In the genomic region with DNA sequence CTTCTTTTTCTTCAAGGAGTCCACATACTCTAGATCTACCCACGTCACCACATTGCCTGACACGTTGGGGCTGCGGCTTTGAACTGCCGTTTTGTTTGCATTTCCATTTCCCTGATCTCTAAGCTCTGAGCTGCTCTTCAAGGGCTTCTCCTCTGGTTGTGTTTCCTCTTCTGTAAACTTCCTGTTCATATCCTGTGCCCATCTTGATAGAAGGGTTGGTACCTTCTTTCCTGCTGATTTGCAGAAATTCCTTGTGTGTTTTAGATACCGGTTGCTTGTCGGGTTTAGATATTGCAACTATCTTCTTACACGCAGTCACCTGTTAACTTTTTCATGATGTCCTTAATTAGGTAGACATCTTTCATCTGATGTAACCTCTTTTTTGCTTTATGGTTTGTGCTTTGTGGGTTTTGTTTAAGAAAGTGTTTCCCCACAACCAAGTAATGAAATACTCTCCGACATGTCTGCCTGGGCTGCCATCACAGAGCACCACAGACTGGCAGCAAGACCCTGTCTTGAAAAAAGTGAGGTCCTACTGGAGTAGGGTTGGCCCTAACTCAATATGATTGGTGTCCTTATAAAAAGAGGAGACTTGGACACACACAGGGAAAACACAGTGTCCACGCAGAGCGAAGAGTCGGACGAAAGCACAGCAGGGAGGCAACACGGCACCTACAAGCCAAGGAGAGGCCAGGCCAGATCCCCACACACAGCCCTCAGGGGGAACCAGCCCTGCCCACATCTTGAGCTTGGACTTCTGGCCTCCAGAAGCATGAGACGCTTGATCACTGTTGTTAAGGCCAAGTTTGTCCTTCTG, we compare ENCODE assay signal across 1 cellular context.
TF ChIP-seq lines count a peak whose summit lies in the region.

No MANE protein-coding gene starts in this region.

TF ChIP-seq in HepG2, 621 proteins besides CTCF, POLR2A, EP300 and RAD21 (continued from another document and continues in another):
- no peak for TF ChIP-seq FOXJ3 (CRISPR knock-in tag; IDR thresholded peaks at IDR 0.05; ENCODE audit: borderline replicate concordance)
- TF ChIP-seq NRL (CRISPR knock-in tag; IDR thresholded peaks at IDR 0.05; ENCODE audit: borderline replicate concordance): no peak
- TF ChIP-seq ZNF546 (CRISPR knock-in tag; conservative IDR thresholded peaks at IDR 0.05): no peak
- TF ChIP-seq GRHL1 (CRISPR knock-in tag; conservative IDR thresholded peaks at IDR 0.05): no peak
- TF ChIP-seq MXD3 (CRISPR knock-in tag; IDR thresholded peaks at IDR 0.05): no peak
- no peak for TF ChIP-seq SOX6 (IDR thresholded peaks at IDR 0.05)
- TF ChIP-seq SOX6 (CRISPR knock-in tag; IDR thresholded peaks at IDR 0.05): peak; percentile 75
- TF ChIP-seq, protein P1, sequence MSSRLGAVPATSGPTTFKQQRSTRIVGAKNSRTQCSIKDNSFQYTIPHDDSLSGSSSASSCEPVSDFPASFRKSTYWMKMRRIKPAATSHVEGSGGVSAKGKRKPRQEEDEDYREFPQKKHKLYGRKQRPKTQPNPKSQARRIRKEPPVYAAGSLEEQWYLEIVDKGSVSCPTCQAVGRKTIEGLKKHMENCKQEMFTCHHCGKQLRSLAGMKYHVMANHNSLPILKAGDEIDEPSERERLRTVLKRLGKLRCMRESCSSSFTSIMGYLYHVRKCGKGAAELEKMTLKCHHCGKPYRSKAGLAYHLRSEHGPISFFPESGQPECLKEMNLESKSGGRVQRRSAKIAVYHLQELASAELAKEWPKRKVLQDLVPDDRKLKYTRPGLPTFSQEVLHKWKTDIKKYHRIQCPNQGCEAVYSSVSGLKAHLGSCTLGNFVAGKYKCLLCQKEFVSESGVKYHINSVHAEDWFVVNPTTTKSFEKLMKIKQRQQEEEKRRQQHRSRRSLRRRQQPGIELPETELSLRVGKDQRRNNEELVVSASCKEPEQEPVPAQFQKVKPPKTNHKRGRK (CRISPR knock-in tag; IDR thresholded peaks at IDR 0.05): no peak
- no peak for TF ChIP-seq PCBP1 (IDR thresholded peaks at IDR 0.05; ENCODE audit: borderline replicate concordance, low read depth, low read length)
- no peak for TF ChIP-seq RBM22 (optimal IDR thresholded peaks at IDR 0.05; ENCODE audit: low read length)
- peak; percentile 65 for TF ChIP-seq KDM6A (CRISPR knock-in tag; IDR thresholded peaks at IDR 0.05; ENCODE audit: low read depth)
- TF ChIP-seq SIX4 (CRISPR knock-in tag; IDR thresholded peaks at IDR 0.05): no peak
- no peak for TF ChIP-seq PHB2 (IDR thresholded peaks at IDR 0.05; ENCODE audit: partially characterized antibody)
- 0 out of 2 replicates have a peak, but pooled peaks have one; percentile 11 for TF ChIP-seq PHF8 (CRISPR knock-in tag; IDR thresholded peaks at IDR 0.05)
- no peak for TF ChIP-seq ZFP36L1 (CRISPR knock-in tag; IDR thresholded peaks at IDR 0.05)
- TF ChIP-seq EHMT2 (IDR thresholded peaks at IDR 0.05; ENCODE audit: borderline replicate concordance, low read depth, low read length): no peak
- TF ChIP-seq SRSF4 (IDR thresholded peaks at IDR 0.05; ENCODE audit: low read depth, low read length, poor library complexity, severe bottlenecking): no peak
- TF ChIP-seq, protein P2, sequence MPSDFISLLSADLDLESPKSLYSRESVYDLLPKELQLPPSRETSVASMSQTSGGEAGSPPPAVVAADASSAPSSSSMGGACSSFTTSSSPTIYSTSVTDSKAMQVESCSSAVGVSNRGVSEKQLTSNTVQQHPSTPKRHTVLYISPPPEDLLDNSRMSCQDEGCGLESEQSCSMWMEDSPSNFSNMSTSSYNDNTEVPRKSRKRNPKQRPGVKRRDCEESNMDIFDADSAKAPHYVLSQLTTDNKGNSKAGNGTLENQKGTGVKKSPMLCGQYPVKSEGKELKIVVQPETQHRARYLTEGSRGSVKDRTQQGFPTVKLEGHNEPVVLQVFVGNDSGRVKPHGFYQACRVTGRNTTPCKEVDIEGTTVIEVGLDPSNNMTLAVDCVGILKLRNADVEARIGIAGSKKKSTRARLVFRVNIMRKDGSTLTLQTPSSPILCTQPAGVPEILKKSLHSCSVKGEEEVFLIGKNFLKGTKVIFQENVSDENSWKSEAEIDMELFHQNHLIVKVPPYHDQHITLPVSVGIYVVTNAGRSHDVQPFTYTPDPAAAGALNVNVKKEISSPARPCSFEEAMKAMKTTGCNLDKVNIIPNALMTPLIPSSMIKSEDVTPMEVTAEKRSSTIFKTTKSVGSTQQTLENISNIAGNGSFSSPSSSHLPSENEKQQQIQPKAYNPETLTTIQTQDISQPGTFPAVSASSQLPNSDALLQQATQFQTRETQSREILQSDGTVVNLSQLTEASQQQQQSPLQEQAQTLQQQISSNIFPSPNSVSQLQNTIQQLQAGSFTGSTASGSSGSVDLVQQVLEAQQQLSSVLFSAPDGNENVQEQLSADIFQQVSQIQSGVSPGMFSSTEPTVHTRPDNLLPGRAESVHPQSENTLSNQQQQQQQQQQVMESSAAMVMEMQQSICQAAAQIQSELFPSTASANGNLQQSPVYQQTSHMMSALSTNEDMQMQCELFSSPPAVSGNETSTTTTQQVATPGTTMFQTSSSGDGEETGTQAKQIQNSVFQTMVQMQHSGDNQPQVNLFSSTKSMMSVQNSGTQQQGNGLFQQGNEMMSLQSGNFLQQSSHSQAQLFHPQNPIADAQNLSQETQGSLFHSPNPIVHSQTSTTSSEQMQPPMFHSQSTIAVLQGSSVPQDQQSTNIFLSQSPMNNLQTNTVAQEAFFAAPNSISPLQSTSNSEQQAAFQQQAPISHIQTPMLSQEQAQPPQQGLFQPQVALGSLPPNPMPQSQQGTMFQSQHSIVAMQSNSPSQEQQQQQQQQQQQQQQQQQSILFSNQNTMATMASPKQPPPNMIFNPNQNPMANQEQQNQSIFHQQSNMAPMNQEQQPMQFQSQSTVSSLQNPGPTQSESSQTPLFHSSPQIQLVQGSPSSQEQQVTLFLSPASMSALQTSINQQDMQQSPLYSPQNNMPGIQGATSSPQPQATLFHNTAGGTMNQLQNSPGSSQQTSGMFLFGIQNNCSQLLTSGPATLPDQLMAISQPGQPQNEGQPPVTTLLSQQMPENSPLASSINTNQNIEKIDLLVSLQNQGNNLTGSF (CRISPR knock-in tag; IDR thresholded peaks at IDR 0.05): no peak
- TF ChIP-seq STAT6 (CRISPR knock-in tag; IDR thresholded peaks at IDR 0.05; ENCODE audit: borderline replicate concordance): no peak
- no peak for TF ChIP-seq ZNF224 (CRISPR knock-in tag; IDR thresholded peaks at IDR 0.05)
- TF ChIP-seq AGO1 (IDR thresholded peaks at IDR 0.05; ENCODE audit: low read depth, low read length, poor library complexity, severe bottlenecking): no peak
- no peak for TF ChIP-seq AHR (CRISPR knock-in tag; IDR thresholded peaks at IDR 0.05)
- peak; percentile 77; the same call in 1 of the 2 replicates for TF ChIP-seq GATA4 (IDR thresholded peaks at IDR 0.05; ENCODE audit: borderline replicate concordance, low read depth)
- TF ChIP-seq, protein P3, sequence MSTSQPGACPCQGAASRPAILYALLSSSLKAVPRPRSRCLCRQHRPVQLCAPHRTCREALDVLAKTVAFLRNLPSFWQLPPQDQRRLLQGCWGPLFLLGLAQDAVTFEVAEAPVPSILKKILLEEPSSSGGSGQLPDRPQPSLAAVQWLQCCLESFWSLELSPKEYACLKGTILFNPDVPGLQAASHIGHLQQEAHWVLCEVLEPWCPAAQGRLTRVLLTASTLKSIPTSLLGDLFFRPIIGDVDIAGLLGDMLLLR (CRISPR knock-in tag; IDR thresholded peaks at IDR 0.05): no peak
- TF ChIP-seq ZNF138 (CRISPR knock-in tag; IDR thresholded peaks at IDR 0.05; ENCODE audit: low read depth): no peak
- no peak for TF ChIP-seq DBP (CRISPR knock-in tag; IDR thresholded peaks at IDR 0.05; ENCODE audit: not compliant biosample characterization)
- no peak for TF ChIP-seq ZNF44 (CRISPR knock-in tag; IDR thresholded peaks at IDR 0.05)
- no peak for TF ChIP-seq ZNF564 (CRISPR knock-in tag; IDR thresholded peaks at IDR 0.05)
- no peak for TF ChIP-seq KDM5A (IDR thresholded peaks at IDR 0.05; ENCODE audit: borderline replicate concordance, low read length)
- TF ChIP-seq MIXL1 (CRISPR knock-in tag; IDR thresholded peaks at IDR 0.05): peak; percentile 77
- TF ChIP-seq ZBTB37 (CRISPR knock-in tag; IDR thresholded peaks at IDR 0.05): no peak
- TF ChIP-seq KDM1A (CRISPR knock-in tag; IDR thresholded peaks at IDR 0.05): peak; percentile 81
- no peak for TF ChIP-seq NKX3-1 (CRISPR knock-in tag; IDR thresholded peaks at IDR 0.05)
- TF ChIP-seq CHD2 (IDR thresholded peaks at IDR 0.05; ENCODE audit: low read depth, low read length): no peak
- TF ChIP-seq MXI1 (IDR thresholded peaks at IDR 0.05; ENCODE audit: borderline replicate concordance, low read depth, low read length): no peak
- TF ChIP-seq ZNF737 (CRISPR knock-in tag; IDR thresholded peaks at IDR 0.05; ENCODE audit: borderline replicate concordance): no peak
- TF ChIP-seq BATF2 (CRISPR knock-in tag; IDR thresholded peaks at IDR 0.05): no peak
- peak; percentile 74; the same call in 1 of the 2 replicates for TF ChIP-seq GATAD2A (CRISPR knock-in tag; IDR thresholded peaks at IDR 0.05)
- TF ChIP-seq FOXK2 (IDR thresholded peaks at IDR 0.05): no peak
- no peak for TF ChIP-seq ZBTB20 (CRISPR knock-in tag; IDR thresholded peaks at IDR 0.05; ENCODE audit: borderline replicate concordance, low read depth)
- TF ChIP-seq AGO2 (optimal IDR thresholded peaks at IDR 0.05; ENCODE audit: low read depth, low read length): no peak
- TF ChIP-seq HHEX (CRISPR knock-in tag; IDR thresholded peaks at IDR 0.05): no peak
- no peak for TF ChIP-seq ZBTB34 (CRISPR knock-in tag; IDR thresholded peaks at IDR 0.05)
- no peak for TF ChIP-seq RXRB (CRISPR knock-in tag; IDR thresholded peaks at IDR 0.05; ENCODE audit: borderline replicate concordance)
- no peak for TF ChIP-seq CEBPB (IDR thresholded peaks at IDR 0.05; ENCODE audit: borderline replicate concordance, low read depth, low read length)
- no peak for TF ChIP-seq ZNF557 (CRISPR knock-in tag; IDR thresholded peaks at IDR 0.05)
